ENCODE assay signal across 8 cellular contexts in genomic region chr2:96022701-96023522, GRCh38. TPM values are rescaled to one million over a fixed set of nuclear protein-coding genes. Genes with fewer than 3 reads are reported as not detected.
DNase-seq lines count a peak whose midpoint lies in the region; ATAC-seq and TF ChIP-seq lines count a peak whose summit lies in the region.
"Not testable (repeated sequence)": the region's sequence is repeated elsewhere in the genome, so short reads cannot be mapped to it uniquely, and the experiment has no call there.

No MANE protein-coding gene starts in this region.

- H3K27ac ChIP-seq in sigmoid colon: not testable (repeated sequence)
- H3K27ac ChIP-seq in tibial nerve: peak overlapping the region in 1 of 4 donors; percentile 38

- not testable (repeated sequence) for TF ChIP-seq EP300 in sigmoid colon (IDR thresholded peaks at IDR 0.05); tibial nerve (IDR thresholded peaks at IDR 0.05)

- ATAC-seq in HG02642 (IDR thresholded peaks at IDR 0.05; ENCODE audit: poor library complexity, unreplicated experiment): peak; percentile 79

- intact Hi-C loops in sigmoid colon (cut with DNase I): loop anchor here (10.0 kb wide), 1 partner anchor 92 kb away; the partner anchor contains the start of gene ADRA2B

- not testable (repeated sequence) for H3K36me3 ChIP-seq in NT2/D1 (ENCODE audit: insufficient read depth, insufficient read length, low read length); sigmoid colon; tibial nerve

- POLR2A ChIA-PET in GM10248 (lab: Yijun Ruan, JAX): not testable (repeated sequence)

- CTCF ChIA-PET in GM10248 (lab: Yijun Ruan, JAX): interaction anchor here (0.6 to 3.3 kb wide), 28 partner anchors 9 to 531 kb away, joined by 3 to 36 read pairs (median 4); partner anchors contain the start of genes ADRA2B and NEURL3

- WGBS in sigmoid colon, 2 donors: 63 to 70% methylated on average over 15 to 16 of the region's 20 CpGs
- 69 to 80% methylated on average over 11 to 14 of the region's 20 CpGs for WGBS in tibial nerve, 2 donors

- H3K4me1 ChIP-seq in NT2/D1 (ENCODE audit: insufficient read depth, insufficient read length); sigmoid colon; tibial nerve: not testable (repeated sequence)

- not testable (repeated sequence) for H3K27me3 ChIP-seq in NT2/D1 (ENCODE audit: insufficient read depth, insufficient read length); sigmoid colon; tibial nerve

- not testable (repeated sequence) for H3K9me3 ChIP-seq in NT2/D1 (ENCODE audit: insufficient read depth, low read length); sigmoid colon; tibial nerve

- TF ChIP-seq CTCF in GM10248 (IDR thresholded peaks at IDR 0.05; ENCODE audit: control extremely low read depth, extremely low read depth, low read depth, missing control alignments): peak; percentile 91
- TF ChIP-seq CTCF in sigmoid colon (IDR thresholded peaks at IDR 0.05): peak; percentile 41 to 72 (median 71)
- TF ChIP-seq CTCF in tibial nerve (IDR thresholded peaks at IDR 0.05): peak; percentile 66 to 89 (median 80)

- TF ChIP-seq POLR2A in sigmoid colon (IDR thresholded peaks at IDR 0.05); tibial nerve (IDR thresholded peaks at IDR 0.05): not testable (repeated sequence)

- DNase-seq in GM10248 (ENCODE audit: extremely low spot score) (peak; percentile 80), NT2/D1 (ENCODE audit: low read depth, low spot score) (peak; percentile 66), dedifferentiated amniotic fluid mesenchymal stem cell (ENCODE audit: extremely low spot score) (peak; percentile 71), islet precursor cell (peak; percentile 94), sigmoid colon (peak; percentile 87), tibial nerve (ENCODE audit: low spot score in 2 of 2) (peak; percentile 76 to 85)
- DNase-seq in activated CD8-positive, alpha-beta memory T cell treated with anti-CD3 and anti-CD28 coated beads, Interleukin-2, amount 50 U/mL, for 24 hours (ENCODE audit: extremely low read depth): peak; percentile 19

- H3K9ac ChIP-seq in NT2/D1 (ENCODE audit: insufficient read length, low read depth): peak overlapping the region; percentile 17

- H3K4me3 ChIP-seq in NT2/D1 (ENCODE audit: insufficient read length, low read depth); sigmoid colon; tibial nerve: not testable (repeated sequence)

RNA-seq across cellular contexts. Expression of gene GPAT2, which starts 11.8 kb away (rescaled TPM):
- total RNA-seq in sigmoid colon (1 to 10 TPM in 3 of 4 donors, under 1 TPM in 1; 0.33 to 4.9 (median 3.1) TPM), tibial nerve (10 to 100 TPM in 1 of 4 donors, 1 to 10 TPM in 3; 4.2 to 12.4 (median 6.4) TPM)
- polyA plus RNA-seq in sigmoid colon: 1 to 10 TPM in 1 of 3 donors, under 1 TPM in 2; 0.23 to 5.1 (median 0.60) TPM

RNA-seq across cellular contexts. Expression of gene ANKRD36C, which starts 31.3 kb away (rescaled TPM):
- 10 to 100 TPM; 28.8 to 56.5 (median 33.6) TPM for total RNA-seq in sigmoid colon
- polyA plus RNA-seq in sigmoid colon: 1 to 10 TPM in 1 of 3 donors, under 1 TPM in 1, not detected in 1; 0.92 to 7.4 TPM
- 10 to 100 TPM; 68.2 to 69.7 (median 69.2) TPM for total RNA-seq in tibial nerve

Comparison
In these comparisons a context has a peak if more than half of its experiments do, and no peak if none do; other contexts are left out.
1. DNase-seq: peak in every context shown above with its lines; median percentile 94 in islet precursor cell; 87 in sigmoid colon; 80 in tibial nerve; 80 in GM10248; 71 in dedifferentiated amniotic fluid mesenchymal stem cell; 66 in NT2/D1; 19 in activated CD8-positive, alpha-beta memory T cell treated with anti-CD3 and anti-CD28 coated beads, Interleukin-2, amount 50 U/mL, for 24 hours.